In the genomic region with DNA sequence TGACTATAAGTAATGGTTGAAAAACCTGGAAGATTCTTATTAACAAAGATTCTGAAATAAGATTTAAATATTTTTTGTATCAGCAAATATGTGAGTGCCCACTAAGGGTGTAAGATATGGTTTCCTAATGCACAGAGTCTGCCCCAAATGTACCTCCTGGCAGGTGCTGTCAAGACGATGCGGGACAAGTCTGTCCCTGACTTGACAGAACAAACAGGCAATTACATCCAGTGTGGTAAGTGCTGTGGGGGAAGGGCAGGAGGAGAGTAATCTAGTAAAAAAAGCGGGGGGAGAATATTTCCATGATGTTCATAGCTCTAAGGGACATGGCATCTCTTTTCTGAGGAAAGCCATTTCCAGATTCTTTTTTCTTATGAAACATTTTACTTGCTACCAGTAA, we compare ENCODE assay signal across 28 cellular contexts.
"Had no signal": no experiment of that assay in that cellular context is flagged by ENCODE, and none has a peak within 500 bp of the region (broad histone marks: within the 10 kb centered on the region; RNA-seq: fewer than 3 reads in every experiment).

No MANE protein-coding gene starts in this region.

- DNase-seq: activated CD4-positive, alpha-beta memory T cell treated with anti-CD3 and anti-CD28 coated beads, Interleukin-2, amount 10 ng/mL, durations not matched to agents 7 days and 5 days; activated CD4-positive, alpha-beta T cell treated with anti-CD3 and anti-CD28 coated beads for 1 hour; activated CD4-positive, alpha-beta T cell treated with anti-CD3 and anti-CD28 coated beads for 48 hours; activated CD4-positive, CD25-positive, alpha-beta regulatory T cell; activated CD8-positive, alpha-beta memory T cell treated with anti-CD3 and anti-CD28 coated beads for 24 hours; activated CD8-positive, alpha-beta memory T cell treated with anti-CD3 and anti-CD28 coated beads, Interleukin-2, amount 10 ng/mL, durations not matched to agents 7 days and 5 days; activated CD8-positive, alpha-beta memory T cell treated with anti-CD3 and anti-CD28 coated beads, Interleukin-2, amount 50 U/mL, for 48 hours; activated effector memory CD4-positive, alpha-beta T cell treated with Interleukin-2 at 50 U/mL for 16 hours; activated naive CD4-positive, alpha-beta T cell treated with anti-CD3 and anti-CD28 coated beads, Interleukin-2, amount 10 ng/mL, durations not matched to agents 7 days and 5 days; activated naive CD8-positive, alpha-beta T cell treated with anti-CD3 and anti-CD28 coated beads, Interleukin-2, amount 50 U/mL, for 24 hours; activated T-cell treated with anti-CD3 and anti-CD28 coated beads, Interleukin-2, amount 50 U/mL, for 48 hours; anterior cingulate cortex; caudate nucleus; cerebellar nuclear complex; cortex of kidney; NCI-H187 treated with DMSO at 0.1 percent for 48 hours; NCI-H2081; NCI-H446; NCI-H526; PC-9; Right ventricle myocardium superior; SW 1271; T-helper 1 cell; T-helper 2 cell; T-helper 9 cell; WERI-Rb-1 had no signal

- H3K4me3 Mint-ChIP-seq: activated CD4-positive, alpha-beta memory T cell treated with anti-CD3 and anti-CD28 coated beads, Interleukin-2, amount 10 ng/mL, durations not matched to agents 7 days and 5 days; activated CD8-positive, alpha-beta memory T cell treated with anti-CD3 and anti-CD28 coated beads, Interleukin-2, amount 10 ng/mL, durations not matched to agents 7 days and 5 days; activated naive CD4-positive, alpha-beta T cell treated with anti-CD3 and anti-CD28 coated beads, Interleukin-2, amount 10 ng/mL, durations not matched to agents 7 days and 5 days; activated naive CD8-positive, alpha-beta T cell; activated naive CD8-positive, alpha-beta T cell treated with anti-CD3 and anti-CD28 coated beads, Interleukin-2, amount 50 U/mL, for 24 hours had no signal

- H3K4me1 Mint-ChIP-seq: activated CD4-positive, alpha-beta memory T cell treated with anti-CD3 and anti-CD28 coated beads, Interleukin-2, amount 10 ng/mL, durations not matched to agents 7 days and 5 days; activated CD8-positive, alpha-beta memory T cell treated with anti-CD3 and anti-CD28 coated beads, Interleukin-2, amount 10 ng/mL, durations not matched to agents 7 days and 5 days; activated naive CD4-positive, alpha-beta T cell treated with anti-CD3 and anti-CD28 coated beads, Interleukin-2, amount 10 ng/mL, durations not matched to agents 7 days and 5 days; activated naive CD8-positive, alpha-beta T cell treated with anti-CD3 and anti-CD28 coated beads, Interleukin-2, amount 50 U/mL, for 24 hours had no signal

- H3K36me3 Mint-ChIP-seq: activated CD8-positive, alpha-beta memory T cell treated with anti-CD3 and anti-CD28 coated beads, Interleukin-2, amount 10 ng/mL, durations not matched to agents 7 days and 5 days; activated naive CD4-positive, alpha-beta T cell treated with anti-CD3 and anti-CD28 coated beads, Interleukin-2, amount 10 ng/mL, durations not matched to agents 7 days and 5 days; activated naive CD8-positive, alpha-beta T cell; brain had no signal

- H3K9me3 Mint-ChIP-seq: activated CD4-positive, alpha-beta memory T cell treated with anti-CD3 and anti-CD28 coated beads, Interleukin-2, amount 10 ng/mL, durations not matched to agents 7 days and 5 days; activated naive CD4-positive, alpha-beta T cell treated with anti-CD3 and anti-CD28 coated beads, Interleukin-2, amount 10 ng/mL, durations not matched to agents 7 days and 5 days; activated naive CD8-positive, alpha-beta T cell treated with anti-CD3 and anti-CD28 coated beads, Interleukin-2, amount 50 U/mL, for 24 hours had no signal

- ATAC-seq: activated CD8-positive, alpha-beta memory T cell treated with anti-CD3 and anti-CD28 coated beads, Interleukin-2, amount 10 ng/mL, durations not matched to agents 7 days and 5 days; activated naive CD8-positive, alpha-beta T cell treated with anti-CD3 and anti-CD28 coated beads, Interleukin-2, amount 50 U/mL, for 24 hours had no signal

- H3K27ac Mint-ChIP-seq: activated CD4-positive, alpha-beta memory T cell treated with anti-CD3 and anti-CD28 coated beads, Interleukin-2, amount 10 ng/mL, durations not matched to agents 7 days and 5 days; activated CD8-positive, alpha-beta memory T cell treated with anti-CD3 and anti-CD28 coated beads, Interleukin-2, amount 10 ng/mL, durations not matched to agents 7 days and 5 days; activated naive CD4-positive, alpha-beta T cell treated with anti-CD3 and anti-CD28 coated beads, Interleukin-2, amount 10 ng/mL, durations not matched to agents 7 days and 5 days; activated naive CD8-positive, alpha-beta T cell; activated naive CD8-positive, alpha-beta T cell treated with anti-CD3 and anti-CD28 coated beads, Interleukin-2, amount 50 U/mL, for 24 hours had no signal
